ENCODE assay signal across 1 cellular context in genomic region chr5:90477073-90477472, GRCh38.
TF ChIP-seq lines count a peak whose summit lies in the region.

No MANE protein-coding gene starts in this region.

TF ChIP-seq in GM23338, 12 proteins besides CTCF, POLR2A, EP300 and RAD21 (continued from another document):
- TF ChIP-seq, protein P1, sequence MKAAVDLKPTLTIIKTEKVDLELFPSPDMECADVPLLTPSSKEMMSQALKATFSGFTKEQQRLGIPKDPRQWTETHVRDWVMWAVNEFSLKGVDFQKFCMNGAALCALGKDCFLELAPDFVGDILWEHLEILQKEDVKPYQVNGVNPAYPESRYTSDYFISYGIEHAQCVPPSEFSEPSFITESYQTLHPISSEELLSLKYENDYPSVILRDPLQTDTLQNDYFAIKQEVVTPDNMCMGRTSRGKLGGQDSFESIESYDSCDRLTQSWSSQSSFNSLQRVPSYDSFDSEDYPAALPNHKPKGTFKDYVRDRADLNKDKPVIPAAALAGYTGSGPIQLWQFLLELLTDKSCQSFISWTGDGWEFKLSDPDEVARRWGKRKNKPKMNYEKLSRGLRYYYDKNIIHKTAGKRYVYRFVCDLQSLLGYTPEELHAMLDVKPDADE (IDR thresholded peaks at IDR 0.05), result peak; percentile 44; the same call in 1 of the 2 replicates
- TF ChIP-seq ZNF114 (CRISPR knock-in tag; IDR thresholded peaks at IDR 0.05) (peak; percentile 82; the same call in 1 of the 2 replicates), STAT1 (IDR thresholded peaks at IDR 0.05; ENCODE audit: unreplicated experiment) (no peak)
